26 cellular contexts compared by ENCODE assay signal in genomic region chrX:27591938-27592337, GRCh38. TPM values are rescaled to one million over a fixed set of nuclear protein-coding genes. Genes with fewer than 3 reads are reported as not detected.
"Had no signal": no experiment of that assay in that cellular context is flagged by ENCODE, and none has a peak within 500 bp of the region (broad histone marks: within the 10 kb centered on the region; RNA-seq: fewer than 3 reads in every experiment).

No MANE protein-coding gene starts in this region.

- H3K36me3 Mint-ChIP-seq: activated naive CD4-positive, alpha-beta T cell treated with anti-CD3 and anti-CD28 coated beads, Interleukin-2, amount 50 U/mL, for 72 hours; brain; mesothelial cell of epicardium; natural killer cell; stimulated activated effector memory CD8-positive, alpha-beta T cell treated with anti-CD3 and anti-CD28 coated beads, Interleukin-12 subunit alpha, Interleukin-12 subunit beta, amount 100 ng/mL, for 72 hours had no signal

- H3K27ac Mint-ChIP-seq: activated naive CD4-positive, alpha-beta T cell treated with anti-CD3 and anti-CD28 coated beads, Interleukin-2, amount 50 U/mL, for 72 hours; brain; dendritic cell treated with granulocyte-macrophage colony-stimulating factor and Interleukin-4, amounts not matched to agents 40 ng/mL and 50 ng/mL, for 4 days; immature natural killer cell; mesothelial cell of epicardium; natural killer cell; stimulated activated effector memory CD8-positive, alpha-beta T cell treated with anti-CD3 and anti-CD28 coated beads, Interleukin-12 subunit alpha, Interleukin-12 subunit beta, amount 100 ng/mL, for 72 hours; stimulated activated naive CD8-positive, alpha-beta T cell treated with anti-CD3 and anti-CD28 coated beads, Interleukin-15, amount 100 ng/mL, for 72 hours had no signal

- ATAC-seq: activated naive CD4-positive, alpha-beta T cell treated with anti-CD3 and anti-CD28 coated beads, Interleukin-2, amount 50 U/mL, for 72 hours; natural killer cell; psoas muscle; stimulated activated effector memory CD8-positive, alpha-beta T cell treated with anti-CD3 and anti-CD28 coated beads, Interleukin-12 subunit alpha, Interleukin-12 subunit beta, amount 100 ng/mL, for 72 hours; stimulated activated naive CD8-positive, alpha-beta T cell treated with anti-CD3 and anti-CD28 coated beads, Interleukin-15, amount 100 ng/mL, for 72 hours had no signal

- H3K36me3 ChIP-seq: left ventricle myocardium inferior, neutrophil, ovary, right atrium auricular region, transverse colon, WERI-Rb-1 had no signal

- H3K9me3 ChIP-seq: left ventricle myocardium inferior, neutrophil, ovary, psoas muscle, right atrium auricular region, transverse colon had no signal

- H3K4me1 ChIP-seq: left ventricle myocardium inferior, psoas muscle, right atrium auricular region, transverse colon had no signal

- DNase-seq: activated CD4-positive, alpha-beta T cell treated with anti-CD3 and anti-CD28 coated beads for 1 hour; activated T-cell treated with anti-CD3 and anti-CD28 coated beads, Interleukin-2, amount 50 U/mL, for 1 hour; aorta; effector CD4-positive, alpha-beta T cell; erythroblast; foreskin fibroblast; immature natural killer cell; left ventricle myocardium inferior; natural killer cell; ovary; psoas muscle; stimulated activated CD4-positive, alpha-beta T cell treated with anti-CD3 and anti-CD28 coated beads, Interleukin-12 subunit alpha, Interleukin-12 subunit beta, amount 100 ng/mL, for 4 hours; stimulated activated CD4-positive, alpha-beta T cell treated with anti-CD3 and anti-CD28 coated beads, Interleukin-1b, Interleukin-23, amount 100 ng/mL, for 48 hours; stimulated activated naive CD8-positive, alpha-beta T cell treated with anti-CD3 and anti-CD28 coated beads, Interleukin-15, amount 100 ng/mL, for 72 hours; transverse colon; WERI-Rb-1 had no signal

- H3K4me3 ChIP-seq: left ventricle myocardium inferior, ovary, psoas muscle, right atrium auricular region, transverse colon had no signal

- H3K27ac ChIP-seq: left ventricle myocardium inferior, neutrophil, ovary, psoas muscle, right atrium auricular region, transverse colon, WERI-Rb-1 had no signal

- H3K4me3 Mint-ChIP-seq: brain; dendritic cell treated with granulocyte-macrophage colony-stimulating factor and Interleukin-4, amounts not matched to agents 40 ng/mL and 50 ng/mL, for 4 days; immature natural killer cell; mesothelial cell of epicardium; natural killer cell; stimulated activated effector memory CD8-positive, alpha-beta T cell treated with anti-CD3 and anti-CD28 coated beads, Interleukin-12 subunit alpha, Interleukin-12 subunit beta, amount 100 ng/mL, for 72 hours; stimulated activated naive CD8-positive, alpha-beta T cell treated with anti-CD3 and anti-CD28 coated beads, Interleukin-15, amount 100 ng/mL, for 72 hours had no signal

- H3K4me1 Mint-ChIP-seq: brain; immature natural killer cell; natural killer cell; stimulated activated effector memory CD8-positive, alpha-beta T cell treated with anti-CD3 and anti-CD28 coated beads, Interleukin-12 subunit alpha, Interleukin-12 subunit beta, amount 100 ng/mL, for 72 hours; stimulated activated naive CD8-positive, alpha-beta T cell treated with anti-CD3 and anti-CD28 coated beads, Interleukin-15, amount 100 ng/mL, for 72 hours had no signal

- H3K27me3 ChIP-seq: neutrophil, ovary, transverse colon had no signal

- H3K27me3 Mint-ChIP-seq: brain; dendritic cell treated with granulocyte-macrophage colony-stimulating factor and Interleukin-4, amounts not matched to agents 40 ng/mL and 50 ng/mL, for 4 days; stimulated activated naive CD8-positive, alpha-beta T cell treated with anti-CD3 and anti-CD28 coated beads, Interleukin-15, amount 100 ng/mL, for 72 hours had no signal

RNA-seq across cellular contexts. Expression of gene DCAF8L2, which starts 1.8 kb away (rescaled TPM):
- total RNA-seq: activated naive CD4-positive, alpha-beta T cell treated with anti-CD3 and anti-CD28 coated beads, Interleukin-2, amount 50 U/mL, for 72 hours; aorta; cardiac septum; fibroblast of lung; left ventricle myocardium inferior; lung microvascular endothelial cell; natural killer cell; psoas muscle; right atrium auricular region; transverse colon had no signal
